Comparison of ENCODE assay signal across 16 cellular contexts in the genomic region with DNA sequence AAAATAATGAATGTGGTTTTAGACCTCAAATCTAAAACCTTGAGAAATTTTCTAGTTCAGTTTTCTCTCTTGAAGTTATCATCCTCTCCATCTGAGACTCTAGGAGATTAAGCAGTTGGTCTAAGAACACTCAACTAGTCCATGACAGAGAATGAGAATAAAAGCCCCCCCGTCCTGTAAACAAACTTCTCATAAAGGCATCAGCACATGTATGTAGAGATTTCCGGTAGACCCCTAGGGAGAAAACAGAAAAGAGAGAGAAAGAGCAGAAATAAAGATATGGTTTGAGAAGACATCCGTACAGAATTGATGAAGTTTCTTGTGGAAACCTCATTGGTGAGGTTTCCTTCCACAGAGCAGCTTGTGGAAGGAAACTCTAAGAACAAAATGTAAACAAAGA. TPM values are rescaled to one million over a fixed set of nuclear protein-coding genes. Genes with fewer than 3 reads are reported as not detected.
A peak's percentile ranks its signal among the peaks of the same experiment; 100 is the strongest.
DNase-seq lines count a peak whose midpoint lies in the region; ATAC-seq and TF ChIP-seq lines count a peak whose summit lies in the region.
"Had no signal": no experiment of that assay in that cellular context is flagged by ENCODE, and none has a peak within 500 bp of the region (broad histone marks: within the 10 kb centered on the region; RNA-seq: fewer than 3 reads in every experiment).

No MANE protein-coding gene starts in this region.

- peaks cover 4% of the 10 kb centered on the region for H3K9me3 Mint-ChIP-seq in activated CD4-positive, alpha-beta T cell treated with anti-CD3 and anti-CD28 coated beads for 36 hours (ENCODE audit: low read depth)
- H3K9me3 Mint-ChIP-seq in activated CD8-positive, alpha-beta T cell treated with anti-CD3 and anti-CD28 coated beads, Interleukin-2, amount 10 ng/mL, durations not matched to agents 7 days and 5 days (ENCODE audit: insufficient read depth), result peaks cover 6% of the 10 kb centered on the region
- H3K9me3 Mint-ChIP-seq in natural killer cell, result no peaks in the 10 kb centered on the region

- peak overlapping the region; percentile 70 for H3K4me2 ChIP-seq in KMS-11
- H3K4me2 ChIP-seq: hepatocyte, smooth muscle cell had no signal

- H3K27me3 ChIP-seq in KMS-11 (ENCODE audit: insufficient read depth, low read depth), result no peaks in the 10 kb centered on the region
- H3K27me3 ChIP-seq: hepatocyte had no signal

- H3K9ac ChIP-seq in KMS-11, result no peak overlapping the region; the same call in 1 of the 2 replicates

- H3K27me3 Mint-ChIP-seq in activated CD4-positive, alpha-beta T cell treated with anti-CD3 and anti-CD28 coated beads for 36 hours, result no peaks in the 10 kb centered on the region
- no peaks in the 10 kb centered on the region for H3K27me3 Mint-ChIP-seq in activated CD8-positive, alpha-beta T cell treated with anti-CD3 and anti-CD28 coated beads, Interleukin-2, amount 10 ng/mL, durations not matched to agents 7 days and 5 days (ENCODE audit: low read depth)
- H3K27me3 Mint-ChIP-seq in natural killer cell (ENCODE audit: low read depth in 2 of 2), result no peaks in the 10 kb centered on the region

- peak overlapping the region; percentile 13 for H2AFZ ChIP-seq in KMS-11 (ENCODE audit: low read depth)
- H2AFZ ChIP-seq: hepatocyte had no signal

- peak overlapping the region; percentile 46 for H3K4me3 Mint-ChIP-seq in activated CD4-positive, alpha-beta T cell treated with anti-CD3 and anti-CD28 coated beads for 36 hours
- peak overlapping the region; percentile 67 for H3K4me3 Mint-ChIP-seq in activated CD8-positive, alpha-beta T cell treated with anti-CD3 and anti-CD28 coated beads, Interleukin-2, amount 10 ng/mL, durations not matched to agents 7 days and 5 days
- H3K4me3 Mint-ChIP-seq in natural killer cell, result peak overlapping the region; percentile 75

- CTCF ChIA-PET in activated CD4-positive, alpha-beta T cell treated with anti-CD3 and anti-CD28 coated beads for 36 hours (lab: Charles Lee), result interaction anchor here (0.7 to 1.5 kb wide), 4 partner anchors 107 to 465 kb away, joined by 3 to 4 read pairs (median 4); partner anchors contain the start of gene WIPF1
- CTCF ChIA-PET in activated CD8-positive, alpha-beta T cell treated with anti-CD3 and anti-CD28 coated beads, Interleukin-2, amount 10 ng/mL, durations not matched to agents 7 days and 5 days (lab: Charles Lee), result interaction anchor here (1.3 to 1.7 kb wide), 3 partner anchors 27 to 57 kb away, joined by 3 to 9 read pairs (median 4); no protein-coding TSS in a partner anchor

- intact Hi-C loops in activated CD4-positive, alpha-beta T cell treated with anti-CD3 and anti-CD28 coated beads for 36 hours (cut with DNase I, micrococcal nuclease), result loop anchor here in 1 of 2 experiments (10.0 kb wide), 2 partner anchors 345 to 1355 kb away; no protein-coding TSS in a partner anchor
- intact Hi-C loops in natural killer cell (cut with micrococcal nuclease), result loop anchor here (5.0 kb wide), 3 partner anchors 102 to 1087 kb away; no protein-coding TSS in a partner anchor

- H3K36me3 Mint-ChIP-seq in activated CD4-positive, alpha-beta T cell treated with anti-CD3 and anti-CD28 coated beads for 36 hours (ENCODE audit: low read depth), result peaks cover 2% of the 10 kb centered on the region
- H3K36me3 Mint-ChIP-seq in activated CD8-positive, alpha-beta T cell treated with anti-CD3 and anti-CD28 coated beads, Interleukin-2, amount 10 ng/mL, durations not matched to agents 7 days and 5 days (ENCODE audit: low read depth), result peaks cover 12% of the 10 kb centered on the region
- H3K36me3 Mint-ChIP-seq in natural killer cell, result no peaks in the 10 kb centered on the region

- POLR2A ChIA-PET in activated CD4-positive, alpha-beta T cell treated with anti-CD3 and anti-CD28 coated beads for 36 hours (lab: Charles Lee), result no interaction called here
- POLR2A ChIA-PET in activated CD8-positive, alpha-beta T cell treated with anti-CD3 and anti-CD28 coated beads, Interleukin-2, amount 10 ng/mL, durations not matched to agents 7 days and 5 days (lab: Charles Lee), result interaction anchor here (0.6 to 1.1 kb wide), 5 partner anchors 21 to 108 kb away, joined by 3 to 4 read pairs (median 3); no protein-coding TSS in a partner anchor

- no peaks in the 10 kb centered on the region for H3K79me2 ChIP-seq in KMS-11 (ENCODE audit: insufficient read depth, low read depth)
- H3K79me2 ChIP-seq: hepatocyte had no signal

- H4K20me1 ChIP-seq in KMS-11 (ENCODE audit: insufficient read depth), result no peaks in the 10 kb centered on the region

- H3K4me1 ChIP-seq in KMS-11 (ENCODE audit: low read depth, poor library complexity, severe bottlenecking), result peaks cover 83% of the 10 kb centered on the region
- H3K4me1 ChIP-seq: psoas muscle had no signal

- TF ChIP-seq CTCF in KMS-11 (conservative IDR thresholded peaks at IDR 0.05; ENCODE audit: low read depth, low read length) (no peak), natural killer cell (IDR thresholded peaks at IDR 0.05) (no peak)

- H3K27ac Mint-ChIP-seq in activated CD4-positive, alpha-beta T cell treated with anti-CD3 and anti-CD28 coated beads for 36 hours, result peak overlapping the region; percentile 87
- peak overlapping the region; percentile 94 for H3K27ac Mint-ChIP-seq in activated CD8-positive, alpha-beta T cell treated with anti-CD3 and anti-CD28 coated beads, Interleukin-2, amount 10 ng/mL, durations not matched to agents 7 days and 5 days
- peak overlapping the region; percentile 93 to 95 for H3K27ac Mint-ChIP-seq in natural killer cell

- no peaks in the 10 kb centered on the region for H3K36me3 ChIP-seq in KMS-11 (ENCODE audit: insufficient read depth)

- DNase-seq in activated CD4-positive, alpha-beta T cell treated with anti-CD3 and anti-CD28 coated beads for 36 hours, result no peak
- no peak for DNase-seq in activated CD4-positive, alpha-beta T cell treated with anti-CD3 and anti-CD28 coated beads, Interleukin-2, amount 50 U/mL, for 1 hour
- no peak for DNase-seq in activated CD8-positive, alpha-beta T cell treated with anti-CD3 and anti-CD28 coated beads, Interleukin-2, amount 10 ng/mL, durations not matched to agents 7 days and 5 days
- DNase-seq in natural killer cell (no peak), NCI-H226 (no peak), dermis blood vessel endothelial cell (no peak)
- DNase-seq: anterior cingulate cortex, mammary epithelial cell, NCI-H1417 treated with DMSO at 0.1 percent for 48 hours, psoas muscle, trophoblast cell had no signal

- H3K4me1 Mint-ChIP-seq in activated CD4-positive, alpha-beta T cell treated with anti-CD3 and anti-CD28 coated beads for 36 hours, result peaks cover 66% of the 10 kb centered on the region
- peaks cover 81% of the 10 kb centered on the region for H3K4me1 Mint-ChIP-seq in activated CD8-positive, alpha-beta T cell treated with anti-CD3 and anti-CD28 coated beads, Interleukin-2, amount 10 ng/mL, durations not matched to agents 7 days and 5 days (ENCODE audit: low read depth)
- H3K4me1 Mint-ChIP-seq in natural killer cell, result peaks cover 63 to 72% of the 10 kb centered on the region in 2 donors

- ATAC-seq in activated CD4-positive, alpha-beta T cell treated with anti-CD3 and anti-CD28 coated beads for 36 hours, result no peak
- no peak for ATAC-seq in activated CD8-positive, alpha-beta T cell treated with anti-CD3 and anti-CD28 coated beads, Interleukin-2, amount 10 ng/mL, durations not matched to agents 7 days and 5 days
- ATAC-seq in natural killer cell (no peak), HG03521 (IDR thresholded peaks at IDR 0.05; ENCODE audit: unreplicated experiment) (no peak)
- ATAC-seq: psoas muscle had no signal

- H3K4me3 ChIP-seq in KMS-11 (IDR thresholded peaks at IDR 0.05; ENCODE audit: insufficient read depth, low read depth, low read length), result peak overlapping the region; percentile 83
- H3K4me3 ChIP-seq: hepatocyte, psoas muscle, smooth muscle cell had no signal

- H3K27ac ChIP-seq in KMS-11, result peak overlapping the region; percentile 48
- H3K27ac ChIP-seq: 22Rv1, hepatocyte, psoas muscle had no signal

RNA-seq across cellular contexts. Expression of gene GPR155, which starts 3.2 kb away (rescaled TPM):
- total RNA-seq in activated CD4-positive, alpha-beta T cell treated with anti-CD3 and anti-CD28 coated beads for 36 hours, result 10 to 100 TPM in 1 of 2 experiments, 1 to 10 TPM in 1; 8.6 to 11.3 TPM
- 10 to 100 TPM; 17.3 to 19.8 TPM for total RNA-seq in activated CD8-positive, alpha-beta T cell treated with anti-CD3 and anti-CD28 coated beads, Interleukin-2, amount 10 ng/mL, durations not matched to agents 7 days and 5 days
- total RNA-seq in natural killer cell (10 to 100 TPM in 1 of 3 donors, 1 to 10 TPM in 2; 3.6 to 11.4 (median 4.4) TPM), dermis blood vessel endothelial cell (0.93 and 1.0 TPM in 2 replicates)
